Comparison of ENCODE assay signal across 22 cellular contexts in the genomic region with DNA sequence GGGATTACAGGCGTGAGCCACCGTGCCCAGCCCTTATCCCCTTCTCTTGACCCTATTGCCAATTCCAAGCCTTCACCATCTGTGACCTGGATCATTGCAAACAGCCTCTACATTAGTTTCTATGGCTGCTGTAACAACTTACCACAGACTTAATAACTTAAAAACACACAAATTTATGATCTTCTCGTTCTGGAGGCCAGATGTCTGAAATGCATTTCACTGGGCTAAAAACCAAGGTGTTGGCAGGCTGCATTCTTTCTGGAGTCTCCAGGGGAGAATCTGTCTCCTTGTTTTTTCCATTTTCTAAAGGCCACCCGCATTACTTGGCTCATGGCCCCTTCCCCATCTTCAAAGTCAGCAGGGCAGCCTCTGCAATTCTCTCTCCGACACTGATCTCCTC. TPM values are rescaled to one million over a fixed set of nuclear protein-coding genes. Genes with fewer than 3 reads are reported as not detected.
A peak's percentile ranks its signal among the peaks of the same experiment; 100 is the strongest.
DNase-seq lines count a peak whose midpoint lies in the region; ATAC-seq and TF ChIP-seq lines count a peak whose summit lies in the region.
"Had no signal": no experiment of that assay in that cellular context is flagged by ENCODE, and none has a peak within 500 bp of the region (broad histone marks: within the 10 kb centered on the region; RNA-seq: fewer than 3 reads in every experiment).

No MANE protein-coding gene starts in this region.

- H3F3A ChIP-seq in smooth muscle cell (ENCODE audit: low read depth), result peaks cover 14% of the 10 kb centered on the region

- H3K9me3 Mint-ChIP-seq in CD4-positive, alpha-beta memory T cell, result no peaks in the 10 kb centered on the region
- H3K9me3 Mint-ChIP-seq: IgD-negative memory B cell had no signal

- in situ Hi-C loops in HAP-1 (cut with MboI; ENCODE audit: low sequenced_read_pairs) (no loop called here), brain microvascular endothelial cell (cut with HindIII; ENCODE audit: low pct_ligation_motif_present, low sequenced_read_pairs) (no loop called here), KBM-7 (cut with MboI; ENCODE audit: low pct_unique_long_range_greater_than_20kb, low sequenced_read_pairs) (no loop called here)

- H3K4me2 ChIP-seq in Karpas-422 (ENCODE audit: low read depth, low read length, poor library complexity, severe bottlenecking) (no peak overlapping the region), smooth muscle cell (no peak overlapping the region)
- H3K4me2 ChIP-seq: BLaER1 had no signal

- H3K27ac ChIP-seq in CD4-positive, alpha-beta memory T cell (ENCODE audit: low read depth, low read length), result no peak overlapping the region
- H3K27ac ChIP-seq in Karpas-422 (ENCODE audit: low read length), result no peak overlapping the region
- peak overlapping the region; percentile 69 for H3K27ac ChIP-seq in smooth muscle cell (ENCODE audit: low read depth)
- no peak overlapping the region for H3K27ac ChIP-seq in brain microvascular endothelial cell
- H3K27ac ChIP-seq: BLaER1, dorsolateral prefrontal cortex, left ventricle myocardium inferior had no signal

- no peak overlapping the region for H3K4me3 ChIP-seq in CD4-positive, alpha-beta memory T cell (ENCODE audit: low read length in 2 of 2)
- no peak overlapping the region for H3K4me3 ChIP-seq in Karpas-422 (ENCODE audit: low read length)
- H3K4me3 ChIP-seq in fibroblast of the aortic adventitia (ENCODE audit: low read depth, low read length), result no peak overlapping the region
- no peak overlapping the region for H3K4me3 ChIP-seq in smooth muscle cell
- no peak overlapping the region for H3K4me3 ChIP-seq in HAP-1
- H3K4me3 ChIP-seq in brain microvascular endothelial cell (ENCODE audit: low read depth, low read length), result no peak overlapping the region
- H3K4me3 ChIP-seq: BLaER1, dorsolateral prefrontal cortex, left ventricle myocardium inferior, skin epidermis, suprapubic skin had no signal

- H3K36me3 Mint-ChIP-seq in CD4-positive, alpha-beta memory T cell, result no peaks in the 10 kb centered on the region
- H3K36me3 Mint-ChIP-seq: IgD-negative memory B cell had no signal

- H3K4me1 Mint-ChIP-seq in CD4-positive, alpha-beta memory T cell, result peaks cover 22 to 33% (median 28%) of the 10 kb centered on the region in 4 donors

- peaks cover 38% of the 10 kb centered on the region for H3K4me1 ChIP-seq in CD4-positive, alpha-beta memory T cell (ENCODE audit: insufficient read depth, low read length)
- H3K4me1 ChIP-seq in Karpas-422 (ENCODE audit: low read length) (no peaks in the 10 kb centered on the region), smooth muscle cell (ENCODE audit: low read depth) (peaks cover 6% of the 10 kb centered on the region), HAP-1 (no peaks in the 10 kb centered on the region; the same call in 1 of the 2 replicates)

- CTCF ChIA-PET in CD4-positive, alpha-beta memory T cell (lab: Charles Lee; ENCODE audit: partially characterized antibody), result interaction anchor here (14.0 kb wide), 1 partner anchor 128 kb away, joined by 405 read pairs; no protein-coding TSS in a partner anchor

- H3K9me2 ChIP-seq in Karpas-422 (replicated peaks; ENCODE audit: insufficient read depth, low read length), result no peaks in the 10 kb centered on the region

- WGBS in smooth muscle cell (ENCODE audit: low lambda C conversion rate), result 90% methylated on average over 5 of the region's 5 CpGs

- peak overlapping the region in 5 of 7 donors; percentile 1 to 81 (median 53) for H3K27ac Mint-ChIP-seq in CD4-positive, alpha-beta memory T cell
- H3K27ac Mint-ChIP-seq: IgD-negative memory B cell had no signal

- DNase-seq in CD4-positive, alpha-beta memory T cell, result no peak
- peak; percentile 21 for DNase-seq in Karpas-422
- DNase-seq in fibroblast of the aortic adventitia (ENCODE audit: low read depth), result peak; percentile 53
- no peak for DNase-seq in smooth muscle cell (lab: John Stamatoyannopoulos, UW; ENCODE audit: unreplicated experiment)
- no peak for DNase-seq in HAP-1 (ENCODE audit: low spot score in 2 of 2)
- no peak for DNase-seq in brain microvascular endothelial cell
- no peak for DNase-seq in KBM-7
- DNase-seq: activated T-cell treated with anti-CD3 and anti-CD28 coated beads, Interleukin-2, amount 50 U/mL, for 1 hour; DMS 273 treated with DMSO at 0.1 percent for 48 hours; dorsolateral prefrontal cortex; left ventricle myocardium inferior; NCI-H2029; stimulated activated CD4-positive, alpha-beta T cell treated with anti-CD3 and anti-CD28 coated beads, Interleukin-4, amount 100 ng/mL, for 4 hours had no signal

- intact Hi-C loops in CD4-positive, alpha-beta memory T cell (cut with micrococcal nuclease), result no loop called here

- H3K9me3 ChIP-seq in CD4-positive, alpha-beta memory T cell (ENCODE audit: control insufficient read depth in 1 of 2, low read length in 2 of 2), result no peaks in the 10 kb centered on the region
- H3K9me3 ChIP-seq in Karpas-422 (ENCODE audit: low read length), result no peaks in the 10 kb centered on the region
- H3K9me3 ChIP-seq in smooth muscle cell (replicated peaks; ENCODE audit: low read depth), result no peaks in the 10 kb centered on the region
- no peaks in the 10 kb centered on the region for H3K9me3 ChIP-seq in HAP-1
- H3K9me3 ChIP-seq: BLaER1, left ventricle myocardium inferior, suprapubic skin had no signal

- no peaks in the 10 kb centered on the region for H3K79me2 ChIP-seq in Karpas-422 (ENCODE audit: low read length)
- no peaks in the 10 kb centered on the region for H3K79me2 ChIP-seq in smooth muscle cell (ENCODE audit: low read depth)

- POLR2A ChIA-PET in CD4-positive, alpha-beta memory T cell (lab: Charles Lee; ENCODE audit: partially characterized antibody), result interaction anchor here (6.8 kb wide), 1 partner anchor 128 kb away, joined by 96 read pairs; no protein-coding TSS in a partner anchor

- H3K27me3 ChIP-seq in CD4-positive, alpha-beta memory T cell (ENCODE audit: insufficient read depth, low read length), result no peaks in the 10 kb centered on the region
- H3K27me3 ChIP-seq in Karpas-422 (ENCODE audit: low read length) (no peaks in the 10 kb centered on the region), smooth muscle cell (ENCODE audit: low read depth) (no peaks in the 10 kb centered on the region), HAP-1 (ENCODE audit: low read depth) (no peaks in the 10 kb centered on the region), brain microvascular endothelial cell (replicated peaks) (no peaks in the 10 kb centered on the region)
- H3K27me3 ChIP-seq: BLaER1, suprapubic skin had no signal

- no peaks in the 10 kb centered on the region for H4K20me1 ChIP-seq in Karpas-422 (ENCODE audit: insufficient read depth, low read depth, low read length)
- H4K20me1 ChIP-seq in smooth muscle cell (ENCODE audit: low read depth), result no peaks in the 10 kb centered on the region
- H4K20me1 ChIP-seq: BLaER1 had no signal

- no peaks in the 10 kb centered on the region for H3K36me3 ChIP-seq in CD4-positive, alpha-beta memory T cell (ENCODE audit: insufficient read depth, low read length)
- no peaks in the 10 kb centered on the region for H3K36me3 ChIP-seq in Karpas-422 (ENCODE audit: insufficient read depth, low read length)
- no peaks in the 10 kb centered on the region for H3K36me3 ChIP-seq in smooth muscle cell (ENCODE audit: low read depth)
- H3K36me3 ChIP-seq in HAP-1 (replicated peaks), result no peaks in the 10 kb centered on the region
- H3K36me3 ChIP-seq in brain microvascular endothelial cell (replicated peaks), result no peaks in the 10 kb centered on the region
- H3K36me3 ChIP-seq: BLaER1, left ventricle myocardium inferior, suprapubic skin had no signal

- H3K9ac ChIP-seq in Karpas-422 (ENCODE audit: low read length) (no peak overlapping the region), smooth muscle cell (ENCODE audit: low read depth) (no peak overlapping the region)
- H3K9ac ChIP-seq: BLaER1 had no signal

- H2AFZ ChIP-seq in Karpas-422 (ENCODE audit: low read length) (no peak overlapping the region), smooth muscle cell (ENCODE audit: low read depth) (no peak overlapping the region)

- TF ChIP-seq CTCF in fibroblast of the aortic adventitia (IDR thresholded peaks at IDR 0.05; ENCODE audit: insufficient read depth, low read length) (no peak), smooth muscle cell (IDR thresholded peaks at IDR 0.05; ENCODE audit: borderline replicate concordance, insufficient read depth, poor library complexity, severe bottlenecking) (no peak), brain microvascular endothelial cell (IDR thresholded peaks at IDR 0.05; ENCODE audit: low read depth, low read length, missing control alignments) (no peak)

- H3K27me3 Mint-ChIP-seq in CD4-positive, alpha-beta memory T cell, result no peaks in the 10 kb centered on the region

- no peak overlapping the region for H3K4me3 Mint-ChIP-seq in CD4-positive, alpha-beta memory T cell

- no peak for ATAC-seq in GM21786 (IDR thresholded peaks at IDR 0.05; ENCODE audit: unreplicated experiment)

RNA-seq across cellular contexts. Expression of a gene that starts 11.5 kb away (rescaled TPM):
- total RNA-seq in CD4-positive, alpha-beta memory T cell, result not detected
- polyA plus RNA-seq in CD4-positive, alpha-beta memory T cell, result not detected
- total RNA-seq in Karpas-422 (2014; rRNA removed; shearing (Covaris generic); ENCODE audit: low replicate concordance), result not detected in 2 replicates
- not detected in 2 replicates for total RNA-seq in fibroblast of the aortic adventitia (ENCODE audit: low replicate concordance)
- total RNA-seq in smooth muscle cell, result not detected in 2 replicates
- not detected in 2 replicates for polyA plus RNA-seq in smooth muscle cell
- total RNA-seq: epithelial cell of proximal tubule, H1, left ventricle myocardium inferior, myocyte, posterior vena cava, suprapubic skin had no signal
- polyA plus RNA-seq: H1, IgD-negative memory B cell had no signal

Comparison
In these comparisons a context has a peak if more than half of its experiments do, and no peak if none do; other contexts are left out.
1. DNase-seq: peak in Karpas-422 (single experiment) and fibroblast of the aortic adventitia (single experiment); none in CD4-positive, alpha-beta memory T cell (0 of 5), smooth muscle cell (single experiment), HAP-1 (0 of 2), brain microvascular endothelial cell (single experiment) and KBM-7 (single experiment).